8 cellular contexts compared by ENCODE assay signal in genomic region chr6:152267967-152268845, GRCh38.
DNase-seq lines count a peak whose midpoint lies in the region; ATAC-seq, FAIRE-seq and TF ChIP-seq lines count a peak whose summit lies in the region.

No MANE protein-coding gene starts in this region.

- no peak overlapping the region for H2BK12ac ChIP-seq in H1 (ENCODE audit: low read depth, low read length)

- H3K4me2 ChIP-seq in OCI-LY1 (ENCODE audit: low read length) (no peak overlapping the region), H1 (ENCODE audit: insufficient read depth in 1 of 2, low read depth in 2 of 2, low read length in 2 of 2) (no peak overlapping the region), osteoblast (ENCODE audit: insufficient read depth, low read length) (peak overlapping the region; percentile 22)

- no peak overlapping the region for H3K27ac ChIP-seq in OCI-LY1 (ENCODE audit: low read depth, low read length, poor library complexity, severe bottlenecking)
- no peak overlapping the region for H3K27ac ChIP-seq in H1 (ENCODE audit: low read depth, low read length)
- peak overlapping the region; percentile 12 for H3K27ac ChIP-seq in osteoblast (ENCODE audit: low read depth, low read length)
- no peak overlapping the region for H3K27ac ChIP-seq in WERI-Rb-1
- no peak overlapping the region for H3K27ac ChIP-seq in substantia nigra (ENCODE audit: low read depth, low read length, poor library complexity, severe bottlenecking)

- no peaks in the 10 kb centered on the region for H3K9me2 ChIP-seq in OCI-LY1 (ENCODE audit: low read depth, low read length)

- no peak overlapping the region for H3K56ac ChIP-seq in H1 (replicated peaks; ENCODE audit: insufficient read length, low read depth, low read length)

- peak; percentile 38 for TF ChIP-seq CTCF in GM12864 (IDR thresholded peaks at IDR 0.05; ENCODE audit: low read depth, low read length, missing control alignments)
- TF ChIP-seq CTCF in OCI-LY1 (IDR thresholded peaks at IDR 0.05; ENCODE audit: low read length), result peak; percentile 72
- TF ChIP-seq CTCF in H1 (IDR thresholded peaks at IDR 0.05; ENCODE audit: control extremely low read depth in 1 of 3, insufficient read depth in 1 of 3, low read depth in 1 of 3, low read length in 3 of 3), result peak in 2 of 3 experiments; percentile 30; a peak in 2 of 4 replicates
- peak; percentile 64 for TF ChIP-seq CTCF in osteoblast (IDR thresholded peaks at IDR 0.05; ENCODE audit: extremely low read depth, low read depth, low read length)
- TF ChIP-seq CTCF in WERI-Rb-1 (IDR thresholded peaks at IDR 0.05; ENCODE audit: low read depth, low read length), result no peak

- no peak overlapping the region for H2BK120ac ChIP-seq in H1 (replicated peaks; ENCODE audit: low read depth, low read length)

- H4K8ac ChIP-seq in H1 (ENCODE audit: extremely low read depth, insufficient read depth, low read length), result no peak overlapping the region

- H3K4me3 ChIP-seq in GM12864 (ENCODE audit: low read depth, low read length) (no peak overlapping the region), OCI-LY1 (ENCODE audit: low read depth, low read length, poor library complexity, severe bottlenecking) (no peak overlapping the region), H1 (ENCODE audit: extremely low read depth in 1 of 4, insufficient read depth in 2 of 4, low read depth in 3 of 4, low read length in 4 of 4) (peak overlapping the region in 1 of 4 experiments; percentile 25; a peak in 1 of 8 replicates), osteoblast (ENCODE audit: insufficient read depth, low read length) (no peak overlapping the region), WERI-Rb-1 (ENCODE audit: low read depth, low read length) (no peak overlapping the region)

- H3F3A ChIP-seq in OCI-LY1 (ENCODE audit: insufficient read depth, low read length), result no peaks in the 10 kb centered on the region

- H4K5ac ChIP-seq in H1 (ENCODE audit: insufficient read length, low read depth, low read length), result no peak overlapping the region

- H3K27me3 ChIP-seq in OCI-LY1 (ENCODE audit: insufficient read depth, low read length), result no peaks in the 10 kb centered on the region
- no peaks in the 10 kb centered on the region for H3K27me3 ChIP-seq in H1 (replicated peaks in 1 of 4; ENCODE audit: control insufficient read depth in 3 of 4, extremely low read depth in 1 of 4, insufficient read depth in 3 of 4, low read length in 3 of 4)
- no peaks in the 10 kb centered on the region for H3K27me3 ChIP-seq in osteoblast (ENCODE audit: insufficient read depth, low read length)
- no peaks in the 10 kb centered on the region for H3K27me3 ChIP-seq in WERI-Rb-1 (ENCODE audit: insufficient read depth, low read depth, severe bottlenecking)

- no peaks in the 10 kb centered on the region for H3K23me2 ChIP-seq in H1 (ENCODE audit: low read depth, low read length)

- no peak overlapping the region for H4K91ac ChIP-seq in H1 (replicated peaks; ENCODE audit: insufficient read length, low read length)

- H2AK5ac ChIP-seq in H1 (ENCODE audit: low read depth, low read length), result no peak overlapping the region

- no peaks in the 10 kb centered on the region for H3K79me1 ChIP-seq in H1 (ENCODE audit: low read depth, low read length)

- H3K23ac ChIP-seq in H1 (ENCODE audit: insufficient read length), result no peak overlapping the region

- peaks cover 6% of the 10 kb centered on the region; the same call in 1 of the 2 replicates for H3K9me3 ChIP-seq in OCI-LY1 (ENCODE audit: low read length)
- H3K9me3 ChIP-seq in H1 (ENCODE audit: insufficient read depth in 2 of 2, low read depth in 1 of 2, low read length in 1 of 2), result peaks cover 5 to 7% of the 10 kb centered on the region in 2 experiments
- no peaks in the 10 kb centered on the region for H3K9me3 ChIP-seq in osteoblast (ENCODE audit: low read depth, low read length)
- no peaks in the 10 kb centered on the region for H3K9me3 ChIP-seq in WERI-Rb-1 (ENCODE audit: severe bottlenecking)

- WGBS in H1 (ENCODE audit: extremely low coverage in 1 of 2, insufficient coverage in 1 of 2, insufficient read length in 1 of 2, insufficient replicate concordance in 2 of 2, low coverage in 1 of 2, low lambda C conversion rate in 2 of 2, missing lambda C conversion rate in 1 of 2), 2 experiments, result 43% methylated on average over 9 of the region's 9 CpGs; no CpG with 5 or more reads in 1 of the 2 experiments

- H2AFZ ChIP-seq in OCI-LY1 (ENCODE audit: low read length) (no peak overlapping the region), H1 (ENCODE audit: low read length) (no peak overlapping the region), osteoblast (ENCODE audit: low read length) (no peak overlapping the region)

- H3K4me1 ChIP-seq in OCI-LY1 (ENCODE audit: insufficient read depth, low read length, severe bottlenecking) (no peaks in the 10 kb centered on the region), H1 (replicated peaks in 1 of 4; ENCODE audit: control insufficient read depth in 3 of 4, insufficient read depth in 4 of 4, low read length in 3 of 4) (no peaks in the 10 kb centered on the region), osteoblast (ENCODE audit: insufficient read depth, low read length) (peaks cover 50% of the 10 kb centered on the region)

- CTCF ChIA-PET in H1 (lab: Charles Lee; ENCODE audit: partially characterized antibody), result interaction anchor here (0.6 to 1.9 kb wide), 21 partner anchors 9 to 866 kb away, joined by 3 to 7 read pairs (median 3); no protein-coding TSS in a partner anchor

- H3K36me3 ChIP-seq in OCI-LY1 (ENCODE audit: insufficient read depth, low read length) (peaks cover 63% of the 10 kb centered on the region), H1 (ENCODE audit: control insufficient read depth in 2 of 4, insufficient read depth in 4 of 4, low read length in 3 of 4) (no peaks in the 10 kb centered on the region), osteoblast (ENCODE audit: insufficient read depth, low read length) (peaks cover 5% of the 10 kb centered on the region), WERI-Rb-1 (no peaks in the 10 kb centered on the region)

- DNase-seq in AG20443 (ENCODE audit: low spot score) (peak; percentile 26), GM12864 (ENCODE audit: low read depth) (no peak), H1 (ENCODE audit: low read depth in 1 of 2, low spot score in 2 of 2) (no peak), osteoblast (ENCODE audit: insufficient read length, low spot score, missing footprints) (peak; percentile 38), WERI-Rb-1 (no peak), substantia nigra (lab: John Stamatoyannopoulos, UW) (no peak)

- H3K79me2 ChIP-seq in OCI-LY1 (ENCODE audit: insufficient read depth, low read length) (no peaks in the 10 kb centered on the region), H1 (ENCODE audit: control insufficient read depth in 1 of 2, insufficient read depth in 2 of 2, low read length in 2 of 2) (no peaks in the 10 kb centered on the region), osteoblast (ENCODE audit: insufficient read depth, low read length) (no peaks in the 10 kb centered on the region)

- H3K14ac ChIP-seq in H1 (ENCODE audit: insufficient read length), result no peak overlapping the region

- no peak overlapping the region for H2BK15ac ChIP-seq in H1 (ENCODE audit: low read length)

- H3K4ac ChIP-seq in H1 (replicated peaks; ENCODE audit: insufficient read length, low read depth, low read length), result no peak overlapping the region

- POLR2A ChIA-PET in H1 (lab: Charles Lee; ENCODE audit: partially characterized antibody), result no interaction called here

- TF ChIP-seq RAD21 in H1 (IDR thresholded peaks at IDR 0.05 in 1 of 2, conservative IDR thresholded peaks at IDR 0.05 in 1 of 2; ENCODE audit: low read depth in 2 of 2, low read length in 2 of 2), result peak; percentile 67 to 77

- H2BK5ac ChIP-seq in H1 (ENCODE audit: low read depth, low read length), result no peak overlapping the region

- no peak for ATAC-seq in GM18873 (IDR thresholded peaks at IDR 0.05; ENCODE audit: low FRiP score, unreplicated experiment)

- H3K9ac ChIP-seq in OCI-LY1 (ENCODE audit: low read length), result no peak overlapping the region
- H3K9ac ChIP-seq in H1 (replicated peaks in 1 of 4; ENCODE audit: extremely low read depth in 1 of 4, low read depth in 3 of 4, low read length in 3 of 4), result no peak overlapping the region

- no peak for FAIRE-seq in H1 (lab: Jason Lieb, UNC)

- no peak overlapping the region for H3K18ac ChIP-seq in H1 (ENCODE audit: extremely low read depth, low read length)

- no peak for TF ChIP-seq POLR2A in H1 (IDR thresholded peaks at IDR 0.05; ENCODE audit: control extremely low read depth in 1 of 2, low read depth in 2 of 2, low read length in 2 of 2)

- H4K20me1 ChIP-seq in OCI-LY1 (ENCODE audit: insufficient read depth, low read length), result no peaks in the 10 kb centered on the region
- H4K20me1 ChIP-seq in H1 (replicated peaks in 1 of 2; ENCODE audit: control insufficient read depth in 1 of 2, insufficient read depth in 2 of 2, low read length in 2 of 2), result no peaks in the 10 kb centered on the region
- peaks cover 9% of the 10 kb centered on the region for H4K20me1 ChIP-seq in osteoblast (ENCODE audit: insufficient read depth, low read length)

- no peak overlapping the region for H2BK20ac ChIP-seq in H1 (ENCODE audit: low read length)

- no peak for TF ChIP-seq EP300 in H1 (IDR thresholded peaks at IDR 0.05; ENCODE audit: borderline replicate concordance in 1 of 2, low read depth in 2 of 2, low read length in 2 of 2)

TF ChIP-seq in H1, 55 proteins besides CTCF, POLR2A, EP300 and RAD21 (continues in another document):
- TF ChIP-seq, protein P1, sequence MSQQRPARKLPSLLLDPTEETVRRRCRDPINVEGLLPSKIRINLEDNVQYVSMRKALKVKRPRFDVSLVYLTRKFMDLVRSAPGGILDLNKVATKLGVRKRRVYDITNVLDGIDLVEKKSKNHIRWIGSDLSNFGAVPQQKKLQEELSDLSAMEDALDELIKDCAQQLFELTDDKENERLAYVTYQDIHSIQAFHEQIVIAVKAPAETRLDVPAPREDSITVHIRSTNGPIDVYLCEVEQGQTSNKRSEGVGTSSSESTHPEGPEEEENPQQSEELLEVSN (IDR thresholded peaks at IDR 0.05), result peak; percentile 18; the same call in 1 of the 2 replicates
- no peak for TF ChIP-seq YY1 (IDR thresholded peaks at IDR 0.05; ENCODE audit: low read depth, low read length)
- no peak for TF ChIP-seq PHF8 (conservative IDR thresholded peaks at IDR 0.05; ENCODE audit: low read depth, low read length)
- no peak for TF ChIP-seq SP1 (IDR thresholded peaks at IDR 0.05; ENCODE audit: low read depth, low read length)
- no peak for TF ChIP-seq CREB1 (IDR thresholded peaks at IDR 0.05)

Comparison
In these comparisons a context has a peak if more than half of its experiments do, and no peak if none do; other contexts are left out.
1. DNase-seq: peak in AG20443 (single experiment) and osteoblast (single experiment); none in GM12864 (single experiment), H1 (0 of 2), WERI-Rb-1 (single experiment) and substantia nigra (0 of 49).